3 cellular contexts compared by ENCODE assay signal in the genomic region with DNA sequence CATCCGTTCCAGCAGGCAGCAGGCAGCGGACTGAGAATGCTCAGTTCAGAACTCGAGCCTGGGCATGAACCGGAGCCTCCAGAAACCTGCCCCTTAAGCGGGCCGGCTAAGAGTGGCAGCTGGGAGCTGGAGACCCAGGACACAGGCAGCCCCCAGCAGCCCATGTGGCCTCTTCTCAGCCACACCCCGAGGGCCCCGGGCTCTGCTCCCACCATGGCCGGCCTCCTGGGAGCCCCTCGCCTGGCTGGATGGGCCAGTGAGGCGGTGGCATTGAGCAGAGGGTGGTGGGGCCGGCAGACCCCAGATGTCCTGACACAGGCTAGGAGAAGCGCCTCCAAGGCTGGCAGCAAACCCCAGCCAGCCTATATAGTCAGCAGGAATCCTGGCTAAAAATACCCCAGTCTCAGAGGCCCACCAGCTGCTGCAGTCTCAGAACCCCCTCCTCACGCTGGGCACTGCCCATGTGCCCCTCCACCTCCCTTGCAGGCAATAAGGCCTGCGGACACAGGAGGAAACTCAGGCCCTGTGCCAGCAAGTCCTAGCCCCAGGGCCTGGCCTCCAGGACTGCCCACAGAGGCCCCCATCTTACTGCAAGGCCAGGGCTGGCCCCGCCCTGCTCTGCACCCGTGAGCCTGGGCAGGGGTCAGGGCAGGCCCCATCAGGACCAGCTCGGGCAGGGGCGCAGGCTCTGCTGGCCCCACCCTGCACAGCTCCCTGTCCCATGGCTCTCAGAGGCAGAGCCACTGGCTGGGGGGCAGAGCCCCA. TPM values are rescaled to one million over a fixed set of nuclear protein-coding genes. Genes with fewer than 3 reads are reported as not detected.
"Had no signal": no experiment of that assay in that cellular context is flagged by ENCODE, and none has a peak within 500 bp of the region (broad histone marks: within the 10 kb centered on the region; RNA-seq: fewer than 3 reads in every experiment).

No MANE protein-coding gene starts in this region.

RNA-seq across cellular contexts. Expression of gene PRODH, which starts 28.6 kb away (rescaled TPM):
- total RNA-seq: dermis microvascular lymphatic vessel endothelial cell, lung microvascular endothelial cell had no signal
- polyA plus RNA-seq: smooth muscle cell had no signal
